25 cellular contexts compared by ENCODE assay signal in the genomic region with DNA sequence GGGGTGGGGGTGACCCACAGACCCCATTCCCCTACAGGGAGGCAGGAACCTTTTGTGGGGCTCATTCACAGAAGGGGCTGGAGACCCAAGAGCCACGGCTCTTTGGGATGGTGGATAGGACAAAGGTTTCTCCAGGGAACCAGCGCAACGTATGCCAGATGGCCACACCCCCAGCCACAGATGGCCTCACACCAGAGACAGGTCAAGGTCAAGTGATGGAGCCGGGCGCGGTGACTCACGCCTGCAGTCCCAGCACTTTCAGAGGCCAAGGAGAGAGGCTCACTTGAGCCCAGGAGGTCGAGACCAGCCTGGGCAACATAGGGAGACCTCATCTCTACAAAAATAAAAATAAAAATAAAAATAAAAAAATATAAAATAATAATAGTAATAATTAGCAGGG.
"Had no signal": no experiment of that assay in that cellular context is flagged by ENCODE, and none has a peak within 500 bp of the region (broad histone marks: within the 10 kb centered on the region; RNA-seq: fewer than 3 reads in every experiment).

No MANE protein-coding gene starts in this region.

- H3K9me3 ChIP-seq: esophagus muscularis mucosa, gastroesophageal sphincter, heart right ventricle, neutrophil, pancreas, sigmoid colon, thyroid gland, vagina had no signal

- FAIRE-seq: colon, endothelial cell of umbilical vein, islet of Langerhans, pancreas had no signal

- H3K4me3 Mint-ChIP-seq: memory B cell; natural killer cell treated with Interleukin-12 subunit alpha and Interleukin-12 subunit beta and Interleukin-15 and Interleukin-18, amount 100 ng/mL, for 72 hours; neural crest cell; stimulated activated effector memory CD8-positive, alpha-beta T cell treated with anti-CD3 and anti-CD28 coated beads, Interleukin-12 subunit alpha, Interleukin-12 subunit beta, amount 100 ng/mL, for 72 hours had no signal

- H3K27ac Mint-ChIP-seq: memory B cell; natural killer cell treated with Interleukin-12 subunit alpha and Interleukin-12 subunit beta and Interleukin-15 and Interleukin-18, amount 100 ng/mL, for 72 hours; stimulated activated effector memory CD8-positive, alpha-beta T cell treated with anti-CD3 and anti-CD28 coated beads, Interleukin-12 subunit alpha, Interleukin-12 subunit beta, amount 100 ng/mL, for 72 hours had no signal

- H3K4me1 ChIP-seq: esophagus muscularis mucosa, foreskin keratinocyte, gastroesophageal sphincter, heart right ventricle, pancreas, sigmoid colon, stomach, thyroid gland, vagina had no signal

- H3K9me3 Mint-ChIP-seq: memory B cell; natural killer cell treated with Interleukin-12 subunit alpha and Interleukin-12 subunit beta and Interleukin-15 and Interleukin-18, amount 100 ng/mL, for 72 hours; neural crest cell; stimulated activated effector memory CD8-positive, alpha-beta T cell treated with anti-CD3 and anti-CD28 coated beads, Interleukin-12 subunit alpha, Interleukin-12 subunit beta, amount 100 ng/mL, for 72 hours had no signal

- H3K27me3 ChIP-seq: foreskin keratinocyte, pancreas, thyroid gland, vagina had no signal

- H3K27ac ChIP-seq: esophagus muscularis mucosa, foreskin keratinocyte, gastroesophageal sphincter, heart right ventricle, neutrophil, pancreas, sigmoid colon, stomach, thyroid gland, vagina had no signal

- H3K36me3 ChIP-seq: esophagus muscularis mucosa, gastroesophageal sphincter, heart right ventricle, neutrophil, pancreas, sigmoid colon, stomach, thyroid gland, vagina had no signal

- ATAC-seq: foreskin keratinocyte; gastroesophageal sphincter; natural killer cell treated with Interleukin-12 subunit alpha and Interleukin-12 subunit beta and Interleukin-15 and Interleukin-18, amount 100 ng/mL, for 72 hours; pancreas; stimulated activated effector memory CD8-positive, alpha-beta T cell treated with anti-CD3 and anti-CD28 coated beads, Interleukin-12 subunit alpha, Interleukin-12 subunit beta, amount 100 ng/mL, for 72 hours had no signal

- DNase-seq: effector memory CD4-positive, alpha-beta T cell; foreskin keratinocyte; heart right ventricle; hippocampal formation; kidney glomerular epithelial cell; sigmoid colon; stimulated activated CD4-positive, alpha-beta T cell treated with anti-CD3 and anti-CD28 coated beads, Interleukin-2, amount 100 ng/mL, for 24 hours; stimulated activated CD4-positive, alpha-beta T cell treated with anti-CD3 and anti-CD28 coated beads, Interleukin-4, amount 100 ng/mL, for 24 hours; stimulated activated naive CD4-positive, alpha-beta T cell treated with Interleukin-2 at 50 U/mL for 16 hours; stomach; thyroid gland; trophoblast cell had no signal

- H3K36me3 Mint-ChIP-seq: memory B cell; natural killer cell treated with Interleukin-12 subunit alpha and Interleukin-12 subunit beta and Interleukin-15 and Interleukin-18, amount 100 ng/mL, for 72 hours; stimulated activated effector memory CD8-positive, alpha-beta T cell treated with anti-CD3 and anti-CD28 coated beads, Interleukin-12 subunit alpha, Interleukin-12 subunit beta, amount 100 ng/mL, for 72 hours had no signal

- H3K4me3 ChIP-seq: esophagus muscularis mucosa, gastroesophageal sphincter, heart right ventricle, lung, pancreas, sigmoid colon, stomach, thyroid gland, vagina had no signal

- H3K4me1 Mint-ChIP-seq: memory B cell; stimulated activated effector memory CD8-positive, alpha-beta T cell treated with anti-CD3 and anti-CD28 coated beads, Interleukin-12 subunit alpha, Interleukin-12 subunit beta, amount 100 ng/mL, for 72 hours had no signal
